Comparison of ENCODE assay signal across 17 cellular contexts in the genomic region with DNA sequence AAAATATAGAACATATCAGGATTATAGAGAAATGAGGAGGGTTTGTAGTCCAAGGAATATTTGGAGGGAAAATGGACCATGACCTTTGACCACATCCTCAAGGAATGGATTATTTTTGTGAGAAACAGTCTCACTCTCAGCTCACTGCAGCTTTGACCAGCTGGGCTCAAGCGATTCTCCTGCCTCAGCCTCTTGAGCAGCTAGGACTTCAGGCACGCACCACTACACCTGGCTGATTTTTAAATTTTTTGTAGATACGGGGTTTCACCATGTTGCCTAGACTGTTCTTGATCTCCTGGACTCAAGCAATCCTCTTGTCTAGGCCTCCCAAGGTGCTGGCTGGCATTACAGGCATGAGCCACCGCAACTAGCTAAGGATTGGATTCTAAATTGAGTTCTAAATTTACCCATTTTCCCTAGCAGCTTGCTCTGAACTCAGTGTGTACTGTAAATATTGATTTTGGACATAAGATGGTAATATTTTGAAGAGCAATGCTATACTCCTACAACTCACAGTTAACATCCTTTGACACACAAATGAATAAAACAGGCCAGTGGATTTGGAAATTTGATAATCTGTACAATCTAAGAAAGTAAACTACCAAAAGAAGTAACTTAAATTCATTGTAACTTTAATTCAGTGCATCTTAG.
DNase-seq lines count a peak whose midpoint lies in the region; ATAC-seq and TF ChIP-seq lines count a peak whose summit lies in the region.
"Had no signal": no experiment of that assay in that cellular context is flagged by ENCODE, and none has a peak within 500 bp of the region (broad histone marks: within the 10 kb centered on the region; RNA-seq: fewer than 3 reads in every experiment).

No MANE protein-coding gene starts in this region.

- intact Hi-C loops in PC-3 (cut with micrococcal nuclease) = loop anchor here (1.0 kb wide), 1 partner anchor 14 kb away; no protein-coding TSS in a partner anchor
- intact Hi-C loops in activated CD4-positive, alpha-beta memory T cell treated with anti-CD3 and anti-CD28 coated beads for 36 hours (cut with micrococcal nuclease) = no loop called here
- intact Hi-C loops in PC-9 (cut with micrococcal nuclease; ENCODE audit: unreplicated experiment) = no loop called here

- H3K79me2 ChIP-seq in PC-3 (ENCODE audit: low read length) (no peaks in the 10 kb centered on the region), PC-9 (ENCODE audit: low read depth) (no peaks in the 10 kb centered on the region)

- H4K20me1 ChIP-seq in PC-3 (ENCODE audit: low read length) = no peaks in the 10 kb centered on the region
- no peaks in the 10 kb centered on the region for H4K20me1 ChIP-seq in PC-9 (ENCODE audit: insufficient read depth)

- CTCF ChIA-PET in PC-3 (lab: Charles Lee) = interaction anchor here (0.8 kb wide), 1 partner anchor 83 kb away, joined by 3 read pairs; no protein-coding TSS in a partner anchor
- CTCF ChIA-PET in activated CD4-positive, alpha-beta memory T cell treated with anti-CD3 and anti-CD28 coated beads for 36 hours (lab: Charles Lee) = no interaction called here
- CTCF ChIA-PET in PC-9 (lab: Charles Lee) = no interaction called here

- no peaks in the 10 kb centered on the region for H3K9me3 Mint-ChIP-seq in osteocyte (ENCODE audit: unreplicated experiment)
- no peaks in the 10 kb centered on the region for H3K9me3 Mint-ChIP-seq in activated CD4-positive, alpha-beta memory T cell treated with anti-CD3 and anti-CD28 coated beads for 36 hours
- H3K9me3 Mint-ChIP-seq: T-cell had no signal

- no peaks in the 10 kb centered on the region for H3K9me2 ChIP-seq in PC-3 (replicated peaks; ENCODE audit: low read length)
- no peaks in the 10 kb centered on the region for H3K9me2 ChIP-seq in PC-9 (ENCODE audit: insufficient read depth)
- H3K9me2 ChIP-seq: SK-N-SH had no signal

- H3K27me3 ChIP-seq in PC-3 (ENCODE audit: low read length) (no peaks in the 10 kb centered on the region), PC-9 (ENCODE audit: insufficient read depth, low read depth) (no peaks in the 10 kb centered on the region)

- peak overlapping the region; percentile 75 for H3K27ac Mint-ChIP-seq in osteocyte (ENCODE audit: unreplicated experiment)
- no peak overlapping the region for H3K27ac Mint-ChIP-seq in activated CD4-positive, alpha-beta memory T cell treated with anti-CD3 and anti-CD28 coated beads for 36 hours
- H3K27ac Mint-ChIP-seq: T-cell had no signal

- H3K27ac ChIP-seq in C4-2B (peak overlapping the region; percentile 88), PC-3 (ENCODE audit: low read length) (no peak overlapping the region), PC-9 (no peak overlapping the region)

- no peaks in the 10 kb centered on the region for H3K27me3 Mint-ChIP-seq in osteocyte (ENCODE audit: unreplicated experiment)
- H3K27me3 Mint-ChIP-seq in activated CD4-positive, alpha-beta memory T cell treated with anti-CD3 and anti-CD28 coated beads for 36 hours = no peaks in the 10 kb centered on the region
- H3K27me3 Mint-ChIP-seq: CD4-positive, CD25-positive, alpha-beta regulatory T cell; T-cell had no signal

- H3K4me1 ChIP-seq in PC-3 (ENCODE audit: insufficient read depth, low read length) (no peaks in the 10 kb centered on the region), PC-9 (replicated peaks; ENCODE audit: insufficient read depth) (0 out of 2 replicates have a peak, but pooled peaks cover under 1% of the 10 kb centered on the region)

- H3K9me3 ChIP-seq in PC-3 (ENCODE audit: low read length) = no peaks in the 10 kb centered on the region
- no peaks in the 10 kb centered on the region for H3K9me3 ChIP-seq in PC-9 (ENCODE audit: insufficient read depth, low read depth)
- H3K9me3 ChIP-seq: SK-N-SH had no signal

- H3K4me2 ChIP-seq in PC-3 (ENCODE audit: low read length) = no peak overlapping the region
- no peak overlapping the region for H3K4me2 ChIP-seq in PC-9
- H3K4me2 ChIP-seq: SK-N-SH had no signal

- H3K36me3 Mint-ChIP-seq in osteocyte (ENCODE audit: unreplicated experiment) = peaks cover 24% of the 10 kb centered on the region
- H3K36me3 Mint-ChIP-seq in activated CD4-positive, alpha-beta memory T cell treated with anti-CD3 and anti-CD28 coated beads for 36 hours = no peaks in the 10 kb centered on the region

- no peaks in the 10 kb centered on the region for H3F3A ChIP-seq in PC-3 (ENCODE audit: low read length, unreplicated experiment)
- H3F3A ChIP-seq in PC-9 (ENCODE audit: insufficient read depth, low read depth) = no peaks in the 10 kb centered on the region

- BruUV-seq in PC-3 (replicated peaks; lab: Mats Ljungman, UMichigan) = no TSS peak
- no TSS peak for BruUV-seq in PC-9 (replicated peaks; lab: Mats Ljungman, UMichigan)

- no peak overlapping the region for H3K9ac ChIP-seq in PC-3 (ENCODE audit: low read length)
- H3K9ac ChIP-seq: SK-N-SH had no signal

- POLR2A ChIA-PET in PC-3 (lab: Charles Lee; ENCODE audit: unreplicated experiment) = interaction anchor here (0.6 kb wide), 1 partner anchor 92 kb away, joined by 16 read pairs; no protein-coding TSS in a partner anchor
- POLR2A ChIA-PET in activated CD4-positive, alpha-beta memory T cell treated with anti-CD3 and anti-CD28 coated beads for 36 hours (lab: Charles Lee) = no interaction called here
- POLR2A ChIA-PET in PC-9 (lab: Charles Lee; ENCODE audit: unreplicated experiment) = no interaction called here

- H2AFZ ChIP-seq in PC-3 (ENCODE audit: low read length) (no peak overlapping the region), PC-9 (no peak overlapping the region)

- no peak overlapping the region for H3K4me3 ChIP-seq in PC-3 (ENCODE audit: low read length)
- no peak overlapping the region for H3K4me3 ChIP-seq in PC-9

- H3K36me3 ChIP-seq in PC-3 (ENCODE audit: low read depth, low read length) (no peaks in the 10 kb centered on the region), PC-9 (ENCODE audit: low read depth) (no peaks in the 10 kb centered on the region)

- ATAC-seq in PC-3 (peak; percentile 79), GM21576 (IDR thresholded peaks at IDR 0.05; ENCODE audit: unreplicated experiment) (no peak), GM18511 (IDR thresholded peaks at IDR 0.05; ENCODE audit: unreplicated experiment) (no peak)
- ATAC-seq: T-cell had no signal

- DNase-seq in DMS79 (lab: John Stamatoyannopoulos, UW) = peak; percentile 52
- DNase-seq in PC-3 = no peak
- no peak for DNase-seq in osteocyte (ENCODE audit: extremely low spot score, unreplicated experiment)
- no peak for DNase-seq in activated CD4-positive, alpha-beta memory T cell treated with anti-CD3 and anti-CD28 coated beads for 36 hours
- no peak for DNase-seq in PC-9
- DNase-seq: CD4-positive, CD25-positive, alpha-beta regulatory T cell; NCI-H1105; NCI-H510A; NCI-H748 treated with DMSO at 0.1 percent for 48 hours; OCI-M1; RPMI8226; SHP77 treated with DMSO at 0.1 percent for 48 hours; SK-N-SH; T-cell had no signal

- TF ChIP-seq CTCF in C4-2B (conservative IDR thresholded peaks at IDR 0.05) (no peak), PC-3 (conservative IDR thresholded peaks at IDR 0.05; ENCODE audit: low read depth, low read length) (no peak), osteocyte (IDR thresholded peaks at IDR 0.05) (no peak), PC-9 (conservative IDR thresholded peaks at IDR 0.05) (no peak)

- peaks cover 44% of the 10 kb centered on the region for H3K4me1 Mint-ChIP-seq in osteocyte (ENCODE audit: unreplicated experiment)
- H3K4me1 Mint-ChIP-seq in activated CD4-positive, alpha-beta memory T cell treated with anti-CD3 and anti-CD28 coated beads for 36 hours (ENCODE audit: low read depth) = peaks cover 2% of the 10 kb centered on the region

- H3K4me3 Mint-ChIP-seq in osteocyte (ENCODE audit: unreplicated experiment) = no peak overlapping the region
- no peak overlapping the region for H3K4me3 Mint-ChIP-seq in activated CD4-positive, alpha-beta memory T cell treated with anti-CD3 and anti-CD28 coated beads for 36 hours
- H3K4me3 Mint-ChIP-seq: CD4-positive, CD25-positive, alpha-beta regulatory T cell; T-cell had no signal
